Comparison of ENCODE assay signal across 1 cellular context in the genomic region with DNA sequence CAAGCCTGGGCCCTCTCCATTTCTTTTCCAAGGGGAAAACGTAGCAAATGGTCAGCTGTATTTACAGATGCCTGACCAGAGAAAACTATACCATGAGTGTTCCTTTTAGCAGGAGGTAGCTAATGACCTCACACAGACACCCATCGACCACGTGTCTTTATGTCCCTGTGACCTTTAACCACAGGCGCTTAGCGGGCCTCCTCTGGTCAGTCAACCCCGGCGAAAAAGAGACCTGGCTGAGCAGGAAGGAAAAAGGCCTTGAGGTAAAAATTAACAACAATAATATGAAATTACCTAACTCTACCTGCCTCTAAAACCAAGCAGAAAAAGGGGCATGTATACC.
A peak's percentile ranks its signal among the peaks of the same experiment; 100 is the strongest.
TF ChIP-seq lines count a peak whose summit lies in the region.

No MANE protein-coding gene starts in this region.

TF ChIP-seq in HepG2, 621 proteins besides CTCF, POLR2A, EP300 and RAD21 (continued from another document and continues in another):
- TF ChIP-seq, protein P1, sequence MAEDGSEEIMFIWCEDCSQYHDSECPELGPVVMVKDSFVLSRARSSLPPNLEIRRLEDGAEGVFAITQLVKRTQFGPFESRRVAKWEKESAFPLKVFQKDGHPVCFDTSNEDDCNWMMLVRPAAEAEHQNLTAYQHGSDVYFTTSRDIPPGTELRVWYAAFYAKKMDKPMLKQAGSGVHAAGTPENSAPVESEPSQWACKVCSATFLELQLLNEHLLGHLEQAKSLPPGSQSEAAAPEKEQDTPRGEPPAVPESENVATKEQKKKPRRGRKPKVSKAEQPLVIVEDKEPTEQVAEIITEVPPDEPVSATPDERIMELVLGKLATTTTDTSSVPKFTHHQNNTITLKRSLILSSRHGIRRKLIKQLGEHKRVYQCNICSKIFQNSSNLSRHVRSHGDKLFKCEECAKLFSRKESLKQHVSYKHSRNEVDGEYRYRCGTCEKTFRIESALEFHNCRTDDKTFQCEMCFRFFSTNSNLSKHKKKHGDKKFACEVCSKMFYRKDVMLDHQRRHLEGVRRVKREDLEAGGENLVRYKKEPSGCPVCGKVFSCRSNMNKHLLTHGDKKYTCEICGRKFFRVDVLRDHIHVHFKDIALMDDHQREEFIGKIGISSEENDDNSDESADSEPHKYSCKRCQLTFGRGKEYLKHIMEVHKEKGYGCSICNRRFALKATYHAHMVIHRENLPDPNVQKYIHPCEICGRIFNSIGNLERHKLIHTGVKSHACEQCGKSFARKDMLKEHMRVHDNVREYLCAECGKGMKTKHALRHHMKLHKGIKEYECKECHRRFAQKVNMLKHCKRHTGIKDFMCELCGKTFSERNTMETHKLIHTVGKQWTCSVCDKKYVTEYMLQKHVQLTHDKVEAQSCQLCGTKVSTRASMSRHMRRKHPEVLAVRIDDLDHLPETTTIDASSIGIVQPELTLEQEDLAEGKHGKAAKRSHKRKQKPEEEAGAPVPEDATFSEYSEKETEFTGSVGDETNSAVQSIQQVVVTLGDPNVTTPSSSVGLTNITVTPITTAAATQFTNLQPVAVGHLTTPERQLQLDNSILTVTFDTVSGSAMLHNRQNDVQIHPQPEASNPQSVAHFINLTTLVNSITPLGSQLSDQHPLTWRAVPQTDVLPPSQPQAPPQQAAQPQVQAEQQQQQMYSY (CRISPR knock-in tag; IDR thresholded peaks at IDR 0.05), result no peak
- peak; percentile 38 for TF ChIP-seq FOXA3 (CRISPR knock-in tag; IDR thresholded peaks at IDR 0.05)
- TF ChIP-seq NCOA1 (CRISPR knock-in tag; IDR thresholded peaks at IDR 0.05), result no peak
- TF ChIP-seq ZNF468 (CRISPR knock-in tag; IDR thresholded peaks at IDR 0.05), result no peak
- TF ChIP-seq, protein P2, sequence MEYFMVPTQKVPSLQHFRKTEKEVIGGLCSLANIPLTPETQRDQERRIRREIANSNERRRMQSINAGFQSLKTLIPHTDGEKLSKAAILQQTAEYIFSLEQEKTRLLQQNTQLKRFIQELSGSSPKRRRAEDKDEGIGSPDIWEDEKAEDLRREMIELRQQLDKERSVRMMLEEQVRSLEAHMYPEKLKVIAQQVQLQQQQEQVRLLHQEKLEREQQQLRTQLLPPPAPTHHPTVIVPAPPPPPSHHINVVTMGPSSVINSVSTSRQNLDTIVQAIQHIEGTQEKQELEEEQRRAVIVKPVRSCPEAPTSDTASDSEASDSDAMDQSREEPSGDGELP (IDR thresholded peaks at IDR 0.05; ENCODE audit: borderline replicate concordance, low read depth), result peak; percentile 88; the same call in 1 of the 2 replicates
- TF ChIP-seq ZKSCAN1 (IDR thresholded peaks at IDR 0.05; ENCODE audit: low read length), result no peak
- TF ChIP-seq SIN3B (IDR thresholded peaks at IDR 0.05; ENCODE audit: low read length), result no peak
- TF ChIP-seq RARA (CRISPR knock-in tag; IDR thresholded peaks at IDR 0.05), result peak; percentile 51; the same call in 1 of the 2 replicates
- TF ChIP-seq, protein P3, sequence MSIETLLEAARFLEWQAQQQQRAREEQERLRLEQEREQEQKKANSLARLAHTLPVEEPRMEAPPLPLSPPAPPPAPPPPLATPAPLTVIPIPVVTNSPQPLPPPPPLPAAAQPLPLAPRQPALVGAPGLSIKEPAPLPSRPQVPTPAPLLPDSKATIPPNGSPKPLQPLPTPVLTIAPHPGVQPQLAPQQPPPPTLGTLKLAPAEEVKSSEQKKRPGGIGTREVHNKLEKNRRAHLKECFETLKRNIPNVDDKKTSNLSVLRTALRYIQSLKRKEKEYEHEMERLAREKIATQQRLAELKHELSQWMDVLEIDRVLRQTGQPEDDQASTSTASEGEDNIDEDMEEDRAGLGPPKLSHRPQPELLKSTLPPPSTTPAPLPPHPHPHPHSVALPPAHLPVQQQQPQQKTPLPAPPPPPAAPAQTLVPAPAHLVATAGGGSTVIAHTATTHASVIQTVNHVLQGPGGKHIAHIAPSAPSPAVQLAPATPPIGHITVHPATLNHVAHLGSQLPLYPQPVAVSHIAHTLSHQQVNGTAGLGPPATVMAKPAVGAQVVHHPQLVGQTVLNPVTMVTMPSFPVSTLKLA (IDR thresholded peaks at IDR 0.05), result peak; percentile 44; the same call in 1 of the 2 replicates
- peak; percentile 52 for TF ChIP-seq MYC (CRISPR knock-in tag; IDR thresholded peaks at IDR 0.05; ENCODE audit: borderline replicate concordance)
- no peak for TF ChIP-seq ESRRA (CRISPR knock-in tag; IDR thresholded peaks at IDR 0.05; ENCODE audit: low read depth)
- no peak for TF ChIP-seq ZNF34 (CRISPR knock-in tag; IDR thresholded peaks at IDR 0.05; ENCODE audit: borderline replicate concordance)
- TF ChIP-seq, protein P4, sequence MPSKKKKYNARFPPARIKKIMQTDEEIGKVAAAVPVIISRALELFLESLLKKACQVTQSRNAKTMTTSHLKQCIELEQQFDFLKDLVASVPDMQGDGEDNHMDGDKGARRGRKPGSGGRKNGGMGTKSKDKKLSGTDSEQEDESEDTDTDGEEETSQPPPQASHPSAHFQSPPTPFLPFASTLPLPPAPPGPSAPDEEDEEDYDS (CRISPR knock-in tag; IDR thresholded peaks at IDR 0.05), result no peak
- TF ChIP-seq ZNF749 (CRISPR knock-in tag; IDR thresholded peaks at IDR 0.05; ENCODE audit: borderline replicate concordance), result no peak
- 0 out of 2 replicates have a peak, but pooled peaks have one; percentile 26 for TF ChIP-seq PPARG (CRISPR knock-in tag; conservative IDR thresholded peaks at IDR 0.05)
- TF ChIP-seq NBN (conservative IDR thresholded peaks at IDR 0.05), result no peak
- TF ChIP-seq HNRNPH1 (optimal IDR thresholded peaks at IDR 0.05; ENCODE audit: low read depth, low read length), result no peak
- TF ChIP-seq, protein P5, sequence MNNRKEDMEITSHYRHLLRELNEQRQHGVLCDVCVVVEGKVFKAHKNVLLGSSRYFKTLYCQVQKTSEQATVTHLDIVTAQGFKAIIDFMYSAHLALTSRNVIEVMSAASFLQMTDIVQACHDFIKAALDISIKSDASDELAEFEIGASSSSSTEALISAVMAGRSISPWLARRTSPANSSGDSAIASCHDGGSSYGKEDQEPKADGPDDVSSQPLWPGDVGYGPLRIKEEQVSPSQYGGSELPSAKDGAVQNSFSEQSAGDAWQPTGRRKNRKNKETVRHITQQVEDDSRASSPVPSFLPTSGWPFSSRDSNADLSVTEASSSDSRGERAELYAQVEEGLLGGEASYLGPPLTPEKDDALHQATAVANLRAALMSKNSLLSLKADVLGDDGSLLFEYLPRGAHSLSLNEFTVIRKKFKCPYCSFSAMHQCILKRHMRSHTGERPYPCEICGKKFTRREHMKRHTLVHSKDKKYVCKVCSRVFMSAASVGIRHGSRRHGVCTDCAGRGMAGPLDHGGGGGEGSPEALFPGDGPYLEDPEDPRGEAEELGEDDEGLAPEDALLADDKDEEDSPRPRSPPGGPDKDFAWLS (CRISPR knock-in tag; IDR thresholded peaks at IDR 0.05; ENCODE audit: borderline replicate concordance), result no peak
- no peak for TF ChIP-seq ZNF30 (CRISPR knock-in tag; IDR thresholded peaks at IDR 0.05)
- peak; percentile 50; the same call in 1 of the 2 replicates for TF ChIP-seq SPEN (CRISPR knock-in tag; IDR thresholded peaks at IDR 0.05; ENCODE audit: low read depth)
- no peak for TF ChIP-seq ZNF619 (CRISPR knock-in tag; IDR thresholded peaks at IDR 0.05)
- TF ChIP-seq, protein P6, sequence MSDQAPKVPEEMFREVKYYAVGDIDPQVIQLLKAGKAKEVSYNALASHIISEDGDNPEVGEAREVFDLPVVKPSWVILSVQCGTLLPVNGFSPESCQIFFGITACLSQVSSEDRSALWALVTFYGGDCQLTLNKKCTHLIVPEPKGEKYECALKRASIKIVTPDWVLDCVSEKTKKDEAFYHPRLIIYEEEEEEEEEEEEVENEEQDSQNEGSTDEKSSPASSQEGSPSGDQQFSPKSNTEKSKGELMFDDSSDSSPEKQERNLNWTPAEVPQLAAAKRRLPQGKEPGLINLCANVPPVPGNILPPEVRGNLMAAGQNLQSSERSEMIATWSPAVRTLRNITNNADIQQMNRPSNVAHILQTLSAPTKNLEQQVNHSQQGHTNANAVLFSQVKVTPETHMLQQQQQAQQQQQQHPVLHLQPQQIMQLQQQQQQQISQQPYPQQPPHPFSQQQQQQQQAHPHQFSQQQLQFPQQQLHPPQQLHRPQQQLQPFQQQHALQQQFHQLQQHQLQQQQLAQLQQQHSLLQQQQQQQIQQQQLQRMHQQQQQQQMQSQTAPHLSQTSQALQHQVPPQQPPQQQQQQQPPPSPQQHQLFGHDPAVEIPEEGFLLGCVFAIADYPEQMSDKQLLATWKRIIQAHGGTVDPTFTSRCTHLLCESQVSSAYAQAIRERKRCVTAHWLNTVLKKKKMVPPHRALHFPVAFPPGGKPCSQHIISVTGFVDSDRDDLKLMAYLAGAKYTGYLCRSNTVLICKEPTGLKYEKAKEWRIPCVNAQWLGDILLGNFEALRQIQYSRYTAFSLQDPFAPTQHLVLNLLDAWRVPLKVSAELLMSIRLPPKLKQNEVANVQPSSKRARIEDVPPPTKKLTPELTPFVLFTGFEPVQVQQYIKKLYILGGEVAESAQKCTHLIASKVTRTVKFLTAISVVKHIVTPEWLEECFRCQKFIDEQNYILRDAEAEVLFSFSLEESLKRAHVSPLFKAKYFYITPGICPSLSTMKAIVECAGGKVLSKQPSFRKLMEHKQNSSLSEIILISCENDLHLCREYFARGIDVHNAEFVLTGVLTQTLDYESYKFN (CRISPR knock-in tag; conservative IDR thresholded peaks at IDR 0.05), result peak; percentile 67
- TF ChIP-seq KLF15 (CRISPR knock-in tag; IDR thresholded peaks at IDR 0.05; ENCODE audit: borderline replicate concordance), result no peak
- TF ChIP-seq ZNF557 (CRISPR knock-in tag; IDR thresholded peaks at IDR 0.05), result no peak
- TF ChIP-seq, protein P7, sequence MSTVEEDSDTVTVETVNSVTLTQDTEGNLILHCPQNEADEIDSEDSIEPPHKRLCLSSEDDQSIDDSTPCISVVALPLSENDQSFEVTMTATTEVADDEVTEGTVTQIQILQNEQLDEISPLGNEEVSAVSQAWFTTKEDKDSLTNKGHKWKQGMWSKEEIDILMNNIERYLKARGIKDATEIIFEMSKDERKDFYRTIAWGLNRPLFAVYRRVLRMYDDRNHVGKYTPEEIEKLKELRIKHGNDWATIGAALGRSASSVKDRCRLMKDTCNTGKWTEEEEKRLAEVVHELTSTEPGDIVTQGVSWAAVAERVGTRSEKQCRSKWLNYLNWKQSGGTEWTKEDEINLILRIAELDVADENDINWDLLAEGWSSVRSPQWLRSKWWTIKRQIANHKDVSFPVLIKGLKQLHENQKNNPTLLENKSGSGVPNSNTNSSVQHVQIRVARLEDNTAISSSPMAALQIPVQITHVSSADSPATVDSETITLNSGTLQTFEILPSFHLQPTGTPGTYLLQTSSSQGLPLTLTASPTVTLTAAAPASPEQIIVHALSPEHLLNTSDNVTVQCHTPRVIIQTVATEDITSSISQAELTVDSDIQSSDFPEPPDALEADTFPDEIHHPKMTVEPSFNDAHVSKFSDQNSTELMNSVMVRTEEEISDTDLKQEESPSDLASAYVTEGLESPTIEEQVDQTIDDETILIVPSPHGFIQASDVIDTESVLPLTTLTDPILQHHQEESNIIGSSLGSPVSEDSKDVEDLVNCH (CRISPR knock-in tag; IDR thresholded peaks at IDR 0.05), result no peak
- no peak for TF ChIP-seq NFKB2 (CRISPR knock-in tag; IDR thresholded peaks at IDR 0.05; ENCODE audit: borderline replicate concordance)
- TF ChIP-seq, protein P8, sequence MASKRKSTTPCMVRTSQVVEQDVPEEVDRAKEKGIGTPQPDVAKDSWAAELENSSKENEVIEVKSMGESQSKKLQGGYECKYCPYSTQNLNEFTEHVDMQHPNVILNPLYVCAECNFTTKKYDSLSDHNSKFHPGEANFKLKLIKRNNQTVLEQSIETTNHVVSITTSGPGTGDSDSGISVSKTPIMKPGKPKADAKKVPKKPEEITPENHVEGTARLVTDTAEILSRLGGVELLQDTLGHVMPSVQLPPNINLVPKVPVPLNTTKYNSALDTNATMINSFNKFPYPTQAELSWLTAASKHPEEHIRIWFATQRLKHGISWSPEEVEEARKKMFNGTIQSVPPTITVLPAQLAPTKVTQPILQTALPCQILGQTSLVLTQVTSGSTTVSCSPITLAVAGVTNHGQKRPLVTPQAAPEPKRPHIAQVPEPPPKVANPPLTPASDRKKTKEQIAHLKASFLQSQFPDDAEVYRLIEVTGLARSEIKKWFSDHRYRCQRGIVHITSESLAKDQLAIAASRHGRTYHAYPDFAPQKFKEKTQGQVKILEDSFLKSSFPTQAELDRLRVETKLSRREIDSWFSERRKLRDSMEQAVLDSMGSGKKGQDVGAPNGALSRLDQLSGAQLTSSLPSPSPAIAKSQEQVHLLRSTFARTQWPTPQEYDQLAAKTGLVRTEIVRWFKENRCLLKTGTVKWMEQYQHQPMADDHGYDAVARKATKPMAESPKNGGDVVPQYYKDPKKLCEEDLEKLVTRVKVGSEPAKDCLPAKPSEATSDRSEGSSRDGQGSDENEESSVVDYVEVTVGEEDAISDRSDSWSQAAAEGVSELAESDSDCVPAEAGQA (IDR thresholded peaks at IDR 0.05; ENCODE audit: low read depth), result peak; percentile 51; the same call in 1 of the 2 replicates
- TF ChIP-seq, protein P8 (CRISPR knock-in tag; IDR thresholded peaks at IDR 0.05; ENCODE audit: borderline replicate concordance), result no peak
- TF ChIP-seq RBM39 (IDR thresholded peaks at IDR 0.05; ENCODE audit: low read depth, low read length, poor library complexity, severe bottlenecking), result no peak
- TF ChIP-seq ARNTL (CRISPR knock-in tag; IDR thresholded peaks at IDR 0.05), result peak; percentile 45; the same call in 1 of the 2 replicates
- TF ChIP-seq, protein P9, sequence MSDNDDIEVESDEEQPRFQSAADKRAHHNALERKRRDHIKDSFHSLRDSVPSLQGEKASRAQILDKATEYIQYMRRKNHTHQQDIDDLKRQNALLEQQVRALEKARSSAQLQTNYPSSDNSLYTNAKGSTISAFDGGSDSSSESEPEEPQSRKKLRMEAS (IDR thresholded peaks at IDR 0.05), result peak; percentile 71
- TF ChIP-seq KMT2A (CRISPR knock-in tag; IDR thresholded peaks at IDR 0.05), result 0 out of 2 replicates have a peak, but pooled peaks have one; percentile 22
- TF ChIP-seq ZNF558 (CRISPR knock-in tag; IDR thresholded peaks at IDR 0.05; ENCODE audit: borderline replicate concordance), result no peak
